Comparison of ENCODE assay signal across 8 cellular contexts in genomic region chr9:35658894-35659220, GRCh38. TPM values are rescaled to one million over a fixed set of nuclear protein-coding genes. Genes with fewer than 3 reads are reported as not detected.
DNase-seq lines count a peak whose midpoint lies in the region; TF ChIP-seq lines count a peak whose summit lies in the region.

No MANE protein-coding gene starts in this region.

- H3K9ac ChIP-seq in Karpas-422 (ENCODE audit: low read length) = peak overlapping the region; percentile 81
- peak overlapping the region; percentile 99 for H3K9ac ChIP-seq in smooth muscle cell (ENCODE audit: low read depth)

- H3K9me3 ChIP-seq in Karpas-422 (ENCODE audit: low read length) (no peaks in the 10 kb centered on the region), iPS DF 6.9 (ENCODE audit: control insufficient read depth, insufficient read depth, low read length) (no peaks in the 10 kb centered on the region), smooth muscle cell (replicated peaks; ENCODE audit: low read depth) (no peaks in the 10 kb centered on the region)

- peak; percentile 80 for DNase-seq in NCI-H1092 treated with DMSO at 0.1 percent for 48 hours (lab: John Stamatoyannopoulos, UW)
- DNase-seq in NCI-H1092 (lab: John Stamatoyannopoulos, UW) = no peak
- DNase-seq in Karpas-422 = peak; percentile 67
- DNase-seq in amniotic epithelial cell (ENCODE audit: low read depth) = peak; percentile 41
- DNase-seq in iPS DF 6.9 (ENCODE audit: low read depth, low spot score) = no peak
- no peak for DNase-seq in smooth muscle cell (lab: John Stamatoyannopoulos, UW; ENCODE audit: unreplicated experiment)
- DNase-seq in KBM-7 = no peak
- DNase-seq in cerebellar nuclear complex (lab: John Stamatoyannopoulos, UW) = no peak

- no peaks in the 10 kb centered on the region for H3K27me3 ChIP-seq in Karpas-422 (ENCODE audit: low read length)
- no peaks in the 10 kb centered on the region for H3K27me3 ChIP-seq in iPS DF 6.9 (ENCODE audit: control insufficient read depth, insufficient read depth, low read length)
- H3K27me3 ChIP-seq in smooth muscle cell (ENCODE audit: low read depth) = no peaks in the 10 kb centered on the region

- peaks cover 64% of the 10 kb centered on the region for H3K4me1 ChIP-seq in Karpas-422 (ENCODE audit: low read length)
- no peaks in the 10 kb centered on the region for H3K4me1 ChIP-seq in iPS DF 6.9 (ENCODE audit: control insufficient read depth, insufficient read depth, low read length)
- peaks cover 7% of the 10 kb centered on the region for H3K4me1 ChIP-seq in smooth muscle cell (ENCODE audit: low read depth)

- H3K79me2 ChIP-seq in Karpas-422 (ENCODE audit: low read length) (peaks cover 22% of the 10 kb centered on the region), smooth muscle cell (ENCODE audit: low read depth) (peaks cover 5% of the 10 kb centered on the region)

- H3K4me3 ChIP-seq in Karpas-422 (ENCODE audit: low read length) = peak overlapping the region; percentile 76
- H3K4me3 ChIP-seq in iPS DF 6.9 (ENCODE audit: low read length) = peak overlapping the region; percentile 80; the same call in 1 of the 2 replicates
- peak overlapping the region; percentile 82 for H3K4me3 ChIP-seq in smooth muscle cell

- H3K36me3 ChIP-seq in Karpas-422 (ENCODE audit: insufficient read depth, low read length) = peaks cover 14% of the 10 kb centered on the region; the same call in 1 of the 2 replicates
- peaks cover 6% of the 10 kb centered on the region for H3K36me3 ChIP-seq in iPS DF 6.9 (ENCODE audit: control insufficient read depth, insufficient read depth, low read length)
- H3K36me3 ChIP-seq in smooth muscle cell (ENCODE audit: low read depth) = no peaks in the 10 kb centered on the region

- TF ChIP-seq CTCF in smooth muscle cell (IDR thresholded peaks at IDR 0.05; ENCODE audit: borderline replicate concordance, insufficient read depth, poor library complexity, severe bottlenecking) = no peak

- no CpG with 5 or more reads among the region's 4 CpGs for WGBS in iPS DF 6.9 (ENCODE audit: insufficient coverage, insufficient read length)
- 3% methylated on average over 4 of the region's 4 CpGs for WGBS in smooth muscle cell (ENCODE audit: low lambda C conversion rate)

- in situ Hi-C loops in KBM-7 (cut with MboI; ENCODE audit: low pct_unique_long_range_greater_than_20kb, low sequenced_read_pairs) = no loop called here

- H2AFZ ChIP-seq in Karpas-422 (ENCODE audit: low read length) (no peak overlapping the region), smooth muscle cell (ENCODE audit: low read depth) (peak overlapping the region; percentile 60)

- no peaks in the 10 kb centered on the region for H4K20me1 ChIP-seq in Karpas-422 (ENCODE audit: insufficient read depth, low read depth, low read length)
- no peaks in the 10 kb centered on the region for H4K20me1 ChIP-seq in smooth muscle cell (ENCODE audit: low read depth)

- H3K27ac ChIP-seq in Karpas-422 (ENCODE audit: low read length) (peak overlapping the region; percentile 80), iPS DF 6.9 (ENCODE audit: low read length) (no peak overlapping the region), smooth muscle cell (ENCODE audit: low read depth) (peak overlapping the region; percentile 98)

- no peaks in the 10 kb centered on the region for H3K9me2 ChIP-seq in Karpas-422 (replicated peaks; ENCODE audit: insufficient read depth, low read length)

- H3F3A ChIP-seq in smooth muscle cell (ENCODE audit: low read depth) = no peaks in the 10 kb centered on the region

- H3K4me2 ChIP-seq in Karpas-422 (ENCODE audit: low read depth, low read length, poor library complexity, severe bottlenecking) = peak overlapping the region; percentile 90
- H3K4me2 ChIP-seq in smooth muscle cell = peak overlapping the region; percentile 91

RNA-seq across cellular contexts. Expression of gene CCDC107, which starts 0.8 kb away (rescaled TPM):
- 13.2 and 24.0 TPM in 2 replicates for total RNA-seq in Karpas-422 (2014; rRNA removed; shearing (Covaris generic); ENCODE audit: low replicate concordance)
- 9.8 and 19.6 TPM in 2 replicates for total RNA-seq in smooth muscle cell
- polyA plus RNA-seq in smooth muscle cell = 35.5 and 37.1 TPM in 2 replicates

RNA-seq across cellular contexts. Expression of gene RMRP, which starts 1.0 kb away (rescaled TPM):
- total RNA-seq in Karpas-422 (2014; rRNA removed; shearing (Covaris generic); ENCODE audit: low replicate concordance) = 23,349 and 56,129 TPM in 2 replicates
- total RNA-seq in smooth muscle cell = 10,156 and 21,067 TPM in 2 replicates
- not detected in 2 replicates for polyA plus RNA-seq in smooth muscle cell

RNA-seq across cellular contexts. Expression of gene ARHGEF39, which starts 6.1 kb away (rescaled TPM):
- total RNA-seq in Karpas-422 (2014; rRNA removed; shearing (Covaris generic); ENCODE audit: low replicate concordance) = 15.3 and 16.0 TPM in 2 replicates
- total RNA-seq in smooth muscle cell = 0.49 and 2.1 TPM in 2 replicates
- 1.9 and 2.9 TPM in 2 replicates for polyA plus RNA-seq in smooth muscle cell

RNA-seq across cellular contexts. Expression of gene SIT1, which starts 8.1 kb away (rescaled TPM):
- 97.6 and 117 TPM in 2 replicates for total RNA-seq in Karpas-422 (2014; rRNA removed; shearing (Covaris generic); ENCODE audit: low replicate concordance)
- total RNA-seq in smooth muscle cell = not detected in 2 replicates
- not detected in 2 replicates for polyA plus RNA-seq in smooth muscle cell

RNA-seq across cellular contexts. Expression of gene CA9, which starts 14.9 kb away (rescaled TPM):
- total RNA-seq in Karpas-422 (2014; rRNA removed; shearing (Covaris generic); ENCODE audit: low replicate concordance) = 26.8 and 35.2 TPM in 2 replicates
- 1.7 and 4.6 TPM in 2 replicates for total RNA-seq in smooth muscle cell
- polyA plus RNA-seq in smooth muscle cell = 5.9 TPM in 1 of 2 replicates, not detected in the other

Comparison
In these comparisons a context has a peak if more than half of its experiments do, and no peak if none do; other contexts are left out.
1. DNase-seq: peak in NCI-H1092 treated with DMSO at 0.1 percent for 48 hours (single experiment), Karpas-422 (single experiment) and amniotic epithelial cell (single experiment); none in NCI-H1092 (single experiment), iPS DF 6.9 (single experiment), smooth muscle cell (single experiment), KBM-7 (single experiment) and cerebellar nuclear complex (0 of 2).
2. Peak in every context shown above with its lines, with median percentiles within 50 percentile points of each other: H3K4me3 ChIP-seq.